In genomic region chr10:11354823-11355222, GRCh38 we compare ENCODE assay signal across 18 cellular contexts.
"Had no signal": no experiment of that assay in that cellular context is flagged by ENCODE, and none has a peak within 500 bp of the region (broad histone marks: within the 10 kb centered on the region; RNA-seq: fewer than 3 reads in every experiment).

No MANE protein-coding gene starts in this region.

- H3K9me3 Mint-ChIP-seq: stimulated activated naive CD8-positive, alpha-beta T cell treated with anti-CD3 and anti-CD28 coated beads, Interleukin-15, Interleukin-2, amounts not matched to agents 100 ng/mL and 50 ng/mL, for 24 hours had no signal

- H3K27me3 ChIP-seq: foreskin keratinocyte, hepatocyte, testis, tibial nerve had no signal

- H3K4me1 Mint-ChIP-seq: endodermal cell had no signal

- H3K4me1 ChIP-seq: foreskin keratinocyte had no signal

- H2AFZ ChIP-seq: hepatocyte had no signal

- H3K9me3 ChIP-seq: mucosa of descending colon, testis had no signal

- ATAC-seq: foreskin keratinocyte; mucosa of descending colon; naive thymus-derived CD8-positive, alpha-beta T cell had no signal

- H3K27ac ChIP-seq: coronary artery, foreskin keratinocyte, hepatocyte had no signal

- H3K4me3 ChIP-seq: coronary artery, hepatocyte, mucosa of descending colon, smooth muscle cell, testis, tibial nerve had no signal

- DNase-seq: effector CD4-positive, alpha-beta T cell; endodermal cell; erythroblast; foreskin keratinocyte; kidney glomerular epithelial cell; mammary epithelial cell; mucosa of descending colon; naive thymus-derived CD8-positive, alpha-beta T cell; right cardiac atrium; stimulated activated CD4-positive, alpha-beta T cell treated with anti-CD3 and anti-CD28 coated beads, Interleukin-2, amount 100 ng/mL, for 48 hours; testis had no signal

- H3K36me3 ChIP-seq: tibial nerve had no signal

- H3K27me3 Mint-ChIP-seq: naive thymus-derived CD8-positive, alpha-beta T cell; stimulated activated naive CD8-positive, alpha-beta T cell treated with anti-CD3 and anti-CD28 coated beads, Interleukin-15, Interleukin-2, amounts not matched to agents 100 ng/mL and 50 ng/mL, for 24 hours had no signal

- FAIRE-seq: endothelial cell of umbilical vein had no signal

- H3K4me2 ChIP-seq: hepatocyte, smooth muscle cell had no signal

- H3K4me3 Mint-ChIP-seq: endodermal cell; naive thymus-derived CD8-positive, alpha-beta T cell; neural crest cell; stimulated activated naive CD8-positive, alpha-beta T cell treated with anti-CD3 and anti-CD28 coated beads, Interleukin-15, Interleukin-2, amounts not matched to agents 100 ng/mL and 50 ng/mL, for 24 hours had no signal

- H3K27ac Mint-ChIP-seq: endodermal cell; stimulated activated naive CD8-positive, alpha-beta T cell treated with anti-CD3 and anti-CD28 coated beads, Interleukin-15, Interleukin-2, amounts not matched to agents 100 ng/mL and 50 ng/mL, for 24 hours had no signal

- H3K79me2 ChIP-seq: hepatocyte had no signal
